ENCODE assay signal across 22 cellular contexts in genomic region chr18:5939801-5940667, GRCh38. TPM values are rescaled to one million over a fixed set of nuclear protein-coding genes. Genes with fewer than 3 reads are reported as not detected.
"Had no signal": no experiment of that assay in that cellular context is flagged by ENCODE, and none has a peak within 500 bp of the region (broad histone marks: within the 10 kb centered on the region; RNA-seq: fewer than 3 reads in every experiment).

No MANE protein-coding gene starts in this region.

- FAIRE-seq: HTR-8/SVneo, RCC 7860 had no signal

- H3K4me2 ChIP-seq: KMS-11, SK-N-SH had no signal

- H3K9me3 ChIP-seq: SK-N-SH had no signal

- DNase-seq: Kasumi-1, MM.1S, NCI-H1092 treated with DMSO at 0.1 percent for 48 hours, NCI-H1436, NCI-H187, NCI-H2029, NCI-H2081 treated with DMSO at 0.1 percent for 48 hours, NCI-H2171, NCI-H226, NCI-H446, NCI-H510A, NCI-H524 treated with DMSO at 0.1 percent for 48 hours, NCI-H69, NCI-H774, RPMI8226, SHP77, SK-N-SH, SW 1271 had no signal

- H3K9ac ChIP-seq: KMS-11, SK-N-SH had no signal

- H3K27ac ChIP-seq: HL-60, KMS-11 had no signal

RNA-seq across cellular contexts. Expression of gene TMEM200C, which starts 44.7 kb away (rescaled TPM):
- polyA plus RNA-seq: SK-N-SH had no signal
